8 cellular contexts compared by ENCODE assay signal in genomic region chr12:89019439-89020120, GRCh38.
DNase-seq lines count a peak whose midpoint lies in the region; ATAC-seq and FAIRE-seq lines count a peak whose summit lies in the region.

No MANE protein-coding gene starts in this region.

- peak; percentile 9 for FAIRE-seq in A204.1 (lab: Jason Lieb, UNC)

- peak overlapping the region; percentile 37 for H3K4me3 ChIP-seq in skeletal muscle cell (ENCODE audit: low read depth, low read length)

- peak; percentile 96 for ATAC-seq in GM18517 (IDR thresholded peaks at IDR 0.05; ENCODE audit: unreplicated experiment)
- peak; percentile 94 for ATAC-seq in HG03039 (IDR thresholded peaks at IDR 0.05; ENCODE audit: unreplicated experiment)

- DNase-seq in NCI-H187 treated with DMSO at 0.1 percent for 48 hours (lab: John Stamatoyannopoulos, UW) (peak; percentile 67), T-helper 22 cell (ENCODE audit: low read depth) (peak; percentile 40), astrocyte of the hippocampus (ENCODE audit: low read depth, low spot score) (peak; percentile 90), hypothalamus (lab: John Stamatoyannopoulos, UW) (peak in 44 of 51 donors; percentile 1 to 84 (median 47)), skeletal muscle cell (ENCODE audit: low read depth) (peak; percentile 60)

Comparison
In these comparisons a context has a peak if more than half of its experiments do, and no peak if none do; other contexts are left out.
1. Peak in every context shown above with its lines: DNase-seq, ATAC-seq and H3K4me3 ChIP-seq.
2. DNase-seq: peak in every context shown above with its lines; median percentile 90 in astrocyte of the hippocampus; 67 in NCI-H187 treated with DMSO at 0.1 percent for 48 hours; 60 in skeletal muscle cell; 47 in hypothalamus; 40 in T-helper 22 cell.